Comparison of ENCODE assay signal across 9 cellular contexts in the genomic region with DNA sequence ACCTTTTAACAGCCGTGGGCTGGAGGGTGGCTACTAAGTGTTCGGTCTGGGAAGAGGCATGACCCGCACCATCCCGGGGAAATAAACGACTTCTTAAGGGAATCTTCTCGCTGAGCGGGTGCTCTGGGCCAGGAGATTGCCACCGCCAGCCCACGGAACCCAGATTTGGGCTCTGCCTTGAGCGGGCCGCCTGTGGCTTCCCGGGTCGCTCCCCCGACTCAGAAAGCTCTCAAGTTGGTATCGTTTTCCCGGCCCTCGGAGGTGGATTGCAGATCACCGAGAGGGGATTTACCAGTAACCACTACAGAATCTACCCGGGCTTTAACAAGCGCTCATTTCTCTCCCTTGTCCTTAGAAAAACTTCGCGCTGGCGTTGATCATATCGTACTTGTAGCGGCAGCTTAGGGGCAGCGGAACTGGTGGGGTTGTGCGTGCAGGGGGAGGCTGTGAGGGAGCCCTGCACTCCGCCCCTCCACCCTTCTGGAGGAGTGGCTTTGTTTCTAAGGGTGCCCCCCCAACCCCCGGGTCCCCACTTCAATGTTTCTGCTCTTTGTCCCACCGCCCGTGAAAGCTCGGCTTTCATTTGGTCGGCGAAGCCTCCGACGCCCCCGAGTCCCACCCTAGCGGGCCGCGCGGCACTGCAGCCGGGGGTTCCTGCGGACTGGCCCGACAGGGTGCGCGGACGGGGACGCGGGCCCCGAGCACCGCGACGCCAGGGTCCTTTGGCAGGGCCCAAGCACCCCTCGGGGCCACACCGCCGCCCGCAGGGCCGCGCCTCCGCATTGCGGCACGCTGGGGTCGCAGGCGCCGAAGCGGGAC. TPM values are rescaled to one million over a fixed set of nuclear protein-coding genes. Genes with fewer than 3 reads are reported as not detected.
DNase-seq lines count a peak whose midpoint lies in the region; ATAC-seq and TF ChIP-seq lines count a peak whose summit lies in the region.
"Had no signal": no experiment of that assay in that cellular context is flagged by ENCODE, and none has a peak within 500 bp of the region (broad histone marks: within the 10 kb centered on the region; RNA-seq: fewer than 3 reads in every experiment).

No MANE protein-coding gene starts in this region.

- TF ChIP-seq POLR2A in GM18505 (IDR thresholded peaks at IDR 0.05; ENCODE audit: borderline replicate concordance, extremely low read depth, insufficient read depth, insufficient read length) = no peak

- H3K27ac Mint-ChIP-seq in natural killer cell treated with Interleukin-12 subunit alpha and Interleukin-12 subunit beta and Interleukin-15 and Interleukin-18, amount 100 ng/mL, for 72 hours = peak overlapping the region in 1 of 2 donors; percentile 60

- H3K9ac ChIP-seq in adipocyte (ENCODE audit: low read length) = no peak overlapping the region

- DNase-seq in BJ (ENCODE audit: low read depth) (no peak), HL-60 (ENCODE audit: low read depth in 1 of 2, low spot score in 1 of 2) (no peak), adipocyte (ENCODE audit: low read depth) (peak; percentile 24), middle frontal gyrus (ENCODE audit: extremely low spot score, low spot score) (no peak)
- DNase-seq in natural killer cell treated with Interleukin-12 subunit alpha and Interleukin-12 subunit beta and Interleukin-15 and Interleukin-18, amount 100 ng/mL, for 72 hours (ENCODE audit: low spot score) = peak; percentile 72

- H3K27me3 Mint-ChIP-seq in natural killer cell treated with Interleukin-12 subunit alpha and Interleukin-12 subunit beta and Interleukin-15 and Interleukin-18, amount 100 ng/mL, for 72 hours = peaks cover 11 to 15% of the 10 kb centered on the region in 2 donors

- no peaks in the 10 kb centered on the region for H3K9me3 ChIP-seq in adipocyte (ENCODE audit: control insufficient read depth, low read length)

- H3K27me3 ChIP-seq in BJ (ENCODE audit: control insufficient read depth, insufficient read depth, low read length) = peaks cover 27% of the 10 kb centered on the region
- peaks cover 41% of the 10 kb centered on the region for H3K27me3 ChIP-seq in HL-60 (ENCODE audit: insufficient read depth, poor library complexity, severe bottlenecking)
- peaks cover 20% of the 10 kb centered on the region for H3K27me3 ChIP-seq in adipocyte (replicated peaks; ENCODE audit: control insufficient read depth, insufficient read depth, low read length)

- POLR2A ChIA-PET in BJ (lab: Charles Lee) = no interaction called here

- H3K4me3 ChIP-seq in BJ (ENCODE audit: low read depth, low read length) (peak overlapping the region; percentile 45), HL-60 (replicated peaks; ENCODE audit: insufficient read depth, low read length) (peak overlapping the region; percentile 25), adipocyte (ENCODE audit: low read length) (peak overlapping the region; percentile 74)

- ATAC-seq in natural killer cell treated with Interleukin-12 subunit alpha and Interleukin-12 subunit beta and Interleukin-15 and Interleukin-18, amount 100 ng/mL, for 72 hours = no peak
- no peak for ATAC-seq in GM19328 (IDR thresholded peaks at IDR 0.05; ENCODE audit: unreplicated experiment)
- no peak for ATAC-seq in GM18505 (IDR thresholded peaks at IDR 0.05; ENCODE audit: unreplicated experiment)
- no peak for ATAC-seq in HG03196 (IDR thresholded peaks at IDR 0.05; ENCODE audit: unreplicated experiment)
- ATAC-seq: HCT116 had no signal

- TF ChIP-seq CTCF in BJ (IDR thresholded peaks at IDR 0.05; ENCODE audit: insufficient read depth, low read depth, low read length) (no peak), HL-60 (IDR thresholded peaks at IDR 0.05; ENCODE audit: insufficient read depth, low read length) (no peak)

- CTCF ChIA-PET in BJ (lab: Yijun Ruan, JAX) = interaction anchor here (0.6 to 5.6 kb wide), 8 partner anchors 15 to 150 kb away, joined by 3 to 26 read pairs (median 7); no protein-coding TSS in a partner anchor

- no peak overlapping the region for H3K27ac ChIP-seq in HL-60 (replicated peaks)

- no peaks in the 10 kb centered on the region for H3K36me3 Mint-ChIP-seq in natural killer cell treated with Interleukin-12 subunit alpha and Interleukin-12 subunit beta and Interleukin-15 and Interleukin-18, amount 100 ng/mL, for 72 hours

- peak overlapping the region; percentile 58 for H3K4me3 Mint-ChIP-seq in natural killer cell treated with Interleukin-12 subunit alpha and Interleukin-12 subunit beta and Interleukin-15 and Interleukin-18, amount 100 ng/mL, for 72 hours

- H3K9me3 Mint-ChIP-seq in natural killer cell treated with Interleukin-12 subunit alpha and Interleukin-12 subunit beta and Interleukin-15 and Interleukin-18, amount 100 ng/mL, for 72 hours = no peaks in the 10 kb centered on the region

- H3K4me1 Mint-ChIP-seq in natural killer cell treated with Interleukin-12 subunit alpha and Interleukin-12 subunit beta and Interleukin-15 and Interleukin-18, amount 100 ng/mL, for 72 hours (ENCODE audit: low read depth in 2 of 2) = peaks cover 6 to 22% of the 10 kb centered on the region in 2 donors

- no peaks in the 10 kb centered on the region for H3K36me3 ChIP-seq in BJ (ENCODE audit: control insufficient read depth, insufficient read depth, low read length)
- no peaks in the 10 kb centered on the region for H3K36me3 ChIP-seq in adipocyte (ENCODE audit: control insufficient read depth, insufficient read depth, low read length, severe bottlenecking)

- H3K4me1 ChIP-seq in adipocyte (ENCODE audit: control insufficient read depth, insufficient read depth, low read length) = peaks cover 20% of the 10 kb centered on the region

RNA-seq across cellular contexts. Expression of a gene that starts 3.6 kb away (rescaled TPM):
- polyA plus RNA-seq in BJ (2011; rRNA removed) = 8.0 and 10.4 TPM in 2 replicates
- 6.5 and 9.8 TPM in 2 replicates for polyA minus RNA-seq in BJ (2011; rRNA and poly(A)+ RNA removed)
- total RNA-seq in natural killer cell treated with Interleukin-12 subunit alpha and Interleukin-12 subunit beta and Interleukin-15 and Interleukin-18, amount 100 ng/mL, for 72 hours = 10 to 100 TPM; 26.2 to 58.3 TPM

RNA-seq across cellular contexts. Expression of a gene that starts 46.0 kb away (rescaled TPM):
- 0.32 and 0.47 TPM in 2 replicates for polyA plus RNA-seq in BJ (2011; rRNA removed)
- polyA minus RNA-seq in BJ (2011; rRNA and poly(A)+ RNA removed) = 0.52 and 0.57 TPM in 2 replicates
- total RNA-seq in natural killer cell treated with Interleukin-12 subunit alpha and Interleukin-12 subunit beta and Interleukin-15 and Interleukin-18, amount 100 ng/mL, for 72 hours = 10 to 100 TPM in 1 of 2 donors, 1 to 10 TPM in 1; 9.8 to 46.4 TPM

Comparison
In these comparisons a context has a peak if more than half of its experiments do, and no peak if none do; other contexts are left out.
1. DNase-seq: peak in adipocyte (single experiment) and natural killer cell treated with Interleukin-12 subunit alpha and Interleukin-12 subunit beta and Interleukin-15 and Interleukin-18, amount 100 ng/mL, for 72 hours (single experiment); none in BJ (single experiment), HL-60 (0 of 2) and middle frontal gyrus (single experiment).
2. Peak in every context shown above with its lines, with median percentiles within 50 percentile points of each other: H3K4me3 ChIP-seq.